8 cellular contexts compared by ENCODE assay signal in genomic region chr21:37367758-37368535, GRCh38. TPM values are rescaled to one million over a fixed set of nuclear protein-coding genes. Genes with fewer than 3 reads are reported as not detected.
DNase-seq lines count a peak whose midpoint lies in the region; ATAC-seq, FAIRE-seq and TF ChIP-seq lines count a peak whose summit lies in the region.

No MANE protein-coding gene starts in this region.

- BruUV-seq in K562 (replicated peaks; lab: Mats Ljungman, UMichigan), result no TSS peak

- ATAC-seq in K562 (peak; percentile 2), GM21360 (IDR thresholded peaks at IDR 0.05; ENCODE audit: unreplicated experiment) (no peak)

- peak overlapping the region; percentile 85 to 95 (median 88) for H3K4me2 ChIP-seq in BLaER1 treated with 17β-estradiol and CSF1 and Interleukin-3, amounts not matched to agents 10 nM and 100 nM
- H3K4me2 ChIP-seq in K562 (ENCODE audit: insufficient read depth, low read length), result peak overlapping the region; percentile 99

- H3K79me2 ChIP-seq in K562 (ENCODE audit: control insufficient read depth, insufficient read depth, low read length), result peaks cover 75% of the 10 kb centered on the region

- H4K20me1 ChIP-seq in BLaER1 treated with 17β-estradiol and CSF1 and Interleukin-3, amounts not matched to agents 10 nM and 100 nM, result peaks cover 11 to 58% (median 53%) of the 10 kb centered on the region in 11 experiments; a peak in 21 of 22 replicates
- H4K20me1 ChIP-seq in K562 (replicated peaks; ENCODE audit: control insufficient read depth, insufficient read depth, low read length), result peaks cover 9% of the 10 kb centered on the region; the same call in 1 of the 2 replicates

- no peaks in the 10 kb centered on the region for H3K36me3 Mint-ChIP-seq in T-helper 1 cell treated with Interleukin-12 subunit alpha and Interleukin-12 subunit beta and Interleukin-4 antibody, amounts not matched to agents 30 μg/mL and 1 μg/mL, for 36 hours (ENCODE audit: low read depth)

- H2AFZ ChIP-seq in K562 (ENCODE audit: low read depth, low read length), result no peak overlapping the region

- H3K9me3 Mint-ChIP-seq in T-helper 1 cell treated with Interleukin-12 subunit alpha and Interleukin-12 subunit beta and Interleukin-4 antibody, amounts not matched to agents 30 μg/mL and 1 μg/mL, for 36 hours, result no peaks in the 10 kb centered on the region

- FAIRE-seq in H54 (lab: Jason Lieb, UNC) (no peak), K562 (lab: Jason Lieb, UNC) (no peak)

- DNase-seq in H54 (ENCODE audit: insufficient read length, low spot score) (no peak), K562 (ENCODE audit: extremely low read depth in 1 of 4, low spot score in 3 of 4) (peak in 3 of 4 experiments; percentile 29 to 71 (median 64)), iris pigment epithelial cell (ENCODE audit: low read depth) (peak; percentile 53), OCI-M2 (lab: John Stamatoyannopoulos, UW; ENCODE audit: unreplicated experiment) (no peak)
- DNase-seq in stimulated activated CD4-positive, alpha-beta T cell treated with anti-CD3 and anti-CD28 coated beads, Interleukin-15, amount 100 ng/mL, for 48 hours (ENCODE audit: low read depth in 2 of 2), result peak; percentile 11 to 17

- TF ChIP-seq RAD21 in K562 (CRISPR knock-in tag; conservative IDR thresholded peaks at IDR 0.05 in 1 of 2, IDR thresholded peaks at IDR 0.05 in 1 of 2), result no peak

- no peak for TF ChIP-seq CTCF in K562 (IDR thresholded peaks at IDR 0.05 in 2 of 3, conservative IDR thresholded peaks at IDR 0.05 in 1 of 3; ENCODE audit: insufficient read depth in 2 of 3, low read depth in 1 of 3, low read length in 3 of 3)

- H3K36me3 ChIP-seq in BLaER1 treated with 17β-estradiol and CSF1 and Interleukin-3, amounts not matched to agents 10 nM and 100 nM, result peaks cover 0 to 6% (median 0%) of the 10 kb centered on the region in 11 experiments; a peak in 1 of 22 replicates
- H3K36me3 ChIP-seq in K562 (ENCODE audit: control insufficient read depth, insufficient read depth, low read length), result peaks cover 4% of the 10 kb centered on the region; the same call in 2 of the 3 replicates

- peak overlapping the region; percentile 83 for H3K27ac Mint-ChIP-seq in T-helper 1 cell treated with Interleukin-12 subunit alpha and Interleukin-12 subunit beta and Interleukin-4 antibody, amounts not matched to agents 30 μg/mL and 1 μg/mL, for 36 hours

- H3K4me1 ChIP-seq in BLaER1 treated with 17β-estradiol and CSF1 and Interleukin-3, amounts not matched to agents 10 nM and 100 nM, result peaks cover 33 to 54% (median 45%) of the 10 kb centered on the region in 10 experiments
- peaks cover 14 to 31% of the 10 kb centered on the region in 2 experiments for H3K4me1 ChIP-seq in K562 (replicated peaks in 1 of 2; ENCODE audit: control insufficient read depth in 2 of 2, insufficient read depth in 2 of 2, low read length in 2 of 2)

- H3K9me1 ChIP-seq in K562 (ENCODE audit: control insufficient read depth, insufficient read depth, low read length), result no peaks in the 10 kb centered on the region

- no peaks in the 10 kb centered on the region for H3K27me3 ChIP-seq in BLaER1 treated with 17β-estradiol and CSF1 and Interleukin-3, amounts not matched to agents 10 nM and 100 nM
- no peaks in the 10 kb centered on the region; a peak in 1 of 5 replicates for H3K27me3 ChIP-seq in K562 (ENCODE audit: control insufficient read depth in 2 of 2, insufficient read depth in 2 of 2, low read length in 2 of 2)

- WGBS in K562 (ENCODE audit: insufficient coverage, low coverage, missing lambda C conversion rate), result under 1% methylated on average over 49 of the region's 61 CpGs

- TF ChIP-seq POLR2A in H54 (IDR thresholded peaks at IDR 0.05; ENCODE audit: low read depth, low read length) (peak; percentile 84), K562 (conservative IDR thresholded peaks at IDR 0.05) (0 out of 2 replicates have a peak, but pooled peaks have one; percentile 47)

- peak overlapping the region; percentile 100 for H3K27ac ChIP-seq in BLaER1 treated with 17β-estradiol and CSF1 and Interleukin-3, amounts not matched to agents 10 nM and 100 nM
- peak overlapping the region; percentile 97 for H3K27ac ChIP-seq in K562 (ENCODE audit: extremely low read depth, low read depth, low read length)

- in situ Hi-C loops in K562 (cut with MboI), result no loop called here

- H3K9me3 ChIP-seq in BLaER1 treated with 17β-estradiol and CSF1 and Interleukin-3, amounts not matched to agents 10 nM and 100 nM (replicated peaks in 1 of 11), result 0 out of 22 replicates have a peak, but pooled peaks cover 0 to under 1% (median 0%) of the 10 kb centered on the region in 11 experiments
- no peaks in the 10 kb centered on the region for H3K9me3 ChIP-seq in K562 (replicated peaks; ENCODE audit: control insufficient read depth, insufficient read depth, low read depth, low read length)

- H3K4me1 Mint-ChIP-seq in T-helper 1 cell treated with Interleukin-12 subunit alpha and Interleukin-12 subunit beta and Interleukin-4 antibody, amounts not matched to agents 30 μg/mL and 1 μg/mL, for 36 hours (ENCODE audit: low read depth), result peaks cover 51% of the 10 kb centered on the region

- CTCF ChIA-PET in K562 (lab: Yijun Ruan, JAX; ENCODE audit: low intra/inter-chr PET ratio), result no interaction called here

- intact Hi-C loops in K562 (cut with micrococcal nuclease), result loop anchor here (5.0 kb wide), 2 partner anchors 79 to 94 kb away; no protein-coding TSS in a partner anchor

- POLR2A ChIA-PET in K562 (lab: Yijun Ruan, JAX), result interaction anchor here (1.0 to 10.5 kb wide), 6 partner anchors 9 to 126 kb away, joined by 3 to 109 read pairs (median 5); partner anchors contain the start of gene VPS26C

- peak overlapping the region; percentile 88 for H3K4me3 Mint-ChIP-seq in T-helper 1 cell treated with Interleukin-12 subunit alpha and Interleukin-12 subunit beta and Interleukin-4 antibody, amounts not matched to agents 30 μg/mL and 1 μg/mL, for 36 hours

- TF ChIP-seq EP300 in K562 (IDR thresholded peaks at IDR 0.05; ENCODE audit: low read length), result no peak

- no peaks in the 10 kb centered on the region for H3K27me3 Mint-ChIP-seq in T-helper 1 cell treated with Interleukin-12 subunit alpha and Interleukin-12 subunit beta and Interleukin-4 antibody, amounts not matched to agents 30 μg/mL and 1 μg/mL, for 36 hours (ENCODE audit: low read depth)

- peak overlapping the region; percentile 100 for H3K9ac ChIP-seq in BLaER1 treated with 17β-estradiol and CSF1 and Interleukin-3, amounts not matched to agents 10 nM and 100 nM
- peak overlapping the region; percentile 95 to 99 for H3K9ac ChIP-seq in K562 (ENCODE audit: insufficient read depth in 1 of 2, low read depth in 2 of 2, low read length in 2 of 2)

- H3K4me3 ChIP-seq in BLaER1 treated with 17β-estradiol and CSF1 and Interleukin-3, amounts not matched to agents 10 nM and 100 nM, result peak overlapping the region; percentile 92 to 100 (median 99)
- H3K4me3 ChIP-seq in K562, result peak overlapping the region; percentile 88

TF ChIP-seq in K562, 482 proteins besides CTCF, POLR2A, EP300 and RAD21 (continues in another document):
- TF ChIP-seq ZNF589 (CRISPR knock-in tag; IDR thresholded peaks at IDR 0.05; ENCODE audit: low read depth) (no peak), ARID1B (IDR thresholded peaks at IDR 0.05) (no peak), HCFC1 (IDR thresholded peaks at IDR 0.05; ENCODE audit: low read depth, low read length) (no peak), ZNF785 (CRISPR knock-in tag; IDR thresholded peaks at IDR 0.05) (no peak), FOXA3 (CRISPR knock-in tag; conservative IDR thresholded peaks at IDR 0.05 in 1 of 2, IDR thresholded peaks at IDR 0.05 in 1 of 2) (no peak), PHB2 (IDR thresholded peaks at IDR 0.05; ENCODE audit: low read depth) (no peak), SRSF3 (IDR thresholded peaks at IDR 0.05; ENCODE audit: insufficient read depth, low read length) (0 out of 2 replicates have a peak, but pooled peaks have one; percentile 28), LARP7 (IDR thresholded peaks at IDR 0.05) (no peak), TOE1 (IDR thresholded peaks at IDR 0.05; ENCODE audit: borderline replicate concordance) (0 out of 2 replicates have a peak, but pooled peaks have one; percentile 12), TOE1 (CRISPR knock-in tag; IDR thresholded peaks at IDR 0.05; ENCODE audit: borderline replicate concordance, low read depth) (no peak), POU5F1 (IDR thresholded peaks at IDR 0.05; ENCODE audit: borderline replicate concordance, low read depth, low read length, partially characterized antibody) (no peak), KDM5B (IDR thresholded peaks at IDR 0.05; ENCODE audit: insufficient replicate concordance, low read depth, low read length) (peak; percentile 34), ZNF263 (CRISPR knock-in tag; IDR thresholded peaks at IDR 0.05; ENCODE audit: borderline replicate concordance) (peak; percentile 95), CBFA2T2 (conservative IDR thresholded peaks at IDR 0.05) (no peak), ZNF699 (CRISPR knock-in tag; IDR thresholded peaks at IDR 0.05; ENCODE audit: insufficient replicate concordance) (no peak), SIN3A (IDR thresholded peaks at IDR 0.05; ENCODE audit: borderline replicate concordance in 2 of 2, control insufficient read depth in 1 of 2, low read depth in 2 of 2, low read length in 2 of 2) (peak in 1 of 2 experiments; percentile 16; a peak in 1 of 4 replicates), ERF (CRISPR knock-in tag; IDR thresholded peaks at IDR 0.05) (no peak), SREBF2 (CRISPR knock-in tag; IDR thresholded peaks at IDR 0.05) (no peak), MCM2 (IDR thresholded peaks at IDR 0.05; ENCODE audit: low read depth) (no peak)

RNA-seq across cellular contexts. Expression of gene DYRK1A, which starts 1.4 kb away (rescaled TPM):
- total RNA-seq in K562 (2011; cell fraction: chromatin; rRNA removed; ENCODE audit: low replicate concordance), result 104 and 251 TPM in 2 replicates
- 52.7 and 60.7 TPM in 2 replicates for total RNA-seq in K562 (2011; cell fraction: nucleolus; rRNA removed)
- total RNA-seq in K562 (2011; cell fraction: nucleoplasm; rRNA removed), result 126 and 183 TPM in 2 replicates
- total RNA-seq in K562 (2014; rRNA removed) (40.2 and 42.3 TPM in 2 replicates), K562 (2014; rRNA removed; fragmentation: Illumina TruSeq; extraction: Trizol) (58.9 and 66.8 TPM in 2 replicates), K562 (2015; rRNA removed; fragmentation: Illumina TruSeq; extraction: Trizol) (55.3 and 57.7 TPM in 2 replicates), K562 (2021) (55.8 and 64.8 TPM in 2 replicates)
- polyA plus RNA-seq in K562 (2011; rRNA removed) (59.9 and 65.9 TPM in 2 replicates), K562 (2014; fragmentation: Illumina TruSeq; extraction: Trizol) (35.5 and 36.5 TPM in 2 replicates), K562 (2014; fragmentation: Nextera tagmentation; extraction: Ambion mirVana) (10 to 100 TPM in 1 of 2 experiments, 1 to 10 TPM in 1; 3.7 to 13.2 TPM), K562 (2014; rRNA removed) (29.1 and 32.7 TPM in 2 replicates)
- polyA plus RNA-seq in K562 (2011; cell fraction: cytosol; rRNA removed), result 49.8 and 58.2 TPM in 2 replicates
- polyA plus RNA-seq in K562 (2011; cell fraction: nucleus; rRNA removed), result 116 and 121 TPM in 2 replicates
- 20.9 and 26.2 TPM in 2 replicates for polyA plus RNA-seq in K562 (2012)
- 174 and 176 TPM in 2 replicates for polyA minus RNA-seq in K562 (2011; rRNA and poly(A)+ RNA removed)
- polyA minus RNA-seq in K562 (2011; cell fraction: cytosol; rRNA and poly(A)+ RNA removed), result 62.1 and 76.3 TPM in 2 replicates
- 102 and 169 TPM in 2 replicates for polyA minus RNA-seq in K562 (2011; cell fraction: nucleus; rRNA and poly(A)+ RNA removed)

Comparison
In these comparisons a context has a peak if more than half of its experiments do, and no peak if none do; other contexts are left out.
1. DNase-seq: peak in K562 (3 of 4), iris pigment epithelial cell (single experiment) and stimulated activated CD4-positive, alpha-beta T cell treated with anti-CD3 and anti-CD28 coated beads, Interleukin-15, amount 100 ng/mL, for 48 hours (2 of 2); none in H54 (single experiment) and OCI-M2 (single experiment).